ENCODE assay signal across 8 cellular contexts in genomic region chr16:62089715-62090114, GRCh38. TPM values are rescaled to one million over a fixed set of nuclear protein-coding genes. Genes with fewer than 3 reads are reported as not detected.
"Had no signal": no experiment of that assay in that cellular context is flagged by ENCODE, and none has a peak within 500 bp of the region (broad histone marks: within the 10 kb centered on the region; RNA-seq: fewer than 3 reads in every experiment).

No MANE protein-coding gene starts in this region.

- H3K27ac ChIP-seq: HL-60 had no signal

- ATAC-seq: HepG2, K562 had no signal

- DNase-seq: IMR-90, KBM-7, KG1 had no signal

- H3K4me3 ChIP-seq: K562 had no signal

RNA-seq across cellular contexts. Expression of gene CDH8, which starts 53.5 kb away (rescaled TPM):
- total RNA-seq: HepG2, HT1080, IMR-90 had no signal
- polyA plus RNA-seq: HepG2, IgD-negative memory B cell, IMR-90 had no signal
